Comparison of ENCODE assay signal across 8 cellular contexts in the genomic region with DNA sequence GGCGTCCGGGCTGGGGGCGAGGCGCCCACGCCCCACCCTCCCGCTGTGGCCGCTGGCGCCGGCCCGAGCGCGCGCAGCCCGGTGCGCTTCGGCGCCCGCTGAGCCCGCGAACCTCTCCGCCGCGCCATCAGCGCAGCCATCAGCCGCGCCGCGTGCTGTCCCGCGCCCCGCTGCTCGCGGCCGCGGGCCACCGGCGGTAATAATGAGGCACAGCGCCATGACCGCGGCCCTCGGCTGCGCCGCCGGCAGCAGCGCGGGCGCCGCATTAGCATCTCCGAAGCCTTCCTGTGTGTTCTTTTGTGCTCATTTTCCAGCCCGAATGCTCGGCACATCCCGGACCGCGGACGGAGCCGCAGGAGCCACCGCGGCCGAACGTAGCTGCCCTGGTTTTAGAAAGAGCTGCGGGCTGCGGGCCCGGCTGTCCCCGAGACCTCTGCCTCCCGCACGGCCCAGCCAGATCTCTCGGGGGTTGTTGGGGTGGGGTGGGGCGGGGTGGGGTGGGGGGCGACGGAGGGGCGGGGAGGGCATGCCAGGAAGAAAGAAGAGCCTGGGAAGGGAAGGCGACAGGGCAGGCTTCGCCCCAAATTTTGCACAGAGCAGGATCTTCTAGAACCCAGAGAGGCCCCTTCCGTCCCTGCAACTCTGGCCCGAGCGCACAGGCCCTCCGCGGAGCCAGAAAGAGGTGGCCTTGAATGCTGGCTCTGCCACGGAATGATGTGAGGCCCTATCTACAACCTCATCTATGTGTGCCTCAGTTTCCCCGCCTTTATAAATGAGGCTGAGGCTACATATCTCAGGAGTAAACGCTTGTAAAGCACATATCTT. TPM values are rescaled to one million over a fixed set of nuclear protein-coding genes. Genes with fewer than 3 reads are reported as not detected.
DNase-seq lines count a peak whose midpoint lies in the region; ATAC-seq and TF ChIP-seq lines count a peak whose summit lies in the region.

No MANE protein-coding gene starts in this region.

- ATAC-seq in GM21381 (IDR thresholded peaks at IDR 0.05; ENCODE audit: unreplicated experiment): no peak

- no peak overlapping the region for H2BK120ac ChIP-seq in trophoblast cell (ENCODE audit: insufficient read depth, low read length, poor library complexity)

- H3K4me3 ChIP-seq in endodermal cell (ENCODE audit: low read length): peak overlapping the region; percentile 73
- H3K4me3 ChIP-seq in trophoblast cell (ENCODE audit: low read depth, low read length): no peak overlapping the region

- H3K9ac ChIP-seq in endodermal cell (ENCODE audit: extremely low read depth, low read length, poor library complexity, severe bottlenecking): no peak overlapping the region
- no peak overlapping the region for H3K9ac ChIP-seq in trophoblast cell (ENCODE audit: low read length)

- no peak overlapping the region for H3K18ac ChIP-seq in trophoblast cell (ENCODE audit: low read length)

- H3K4ac ChIP-seq in trophoblast cell (ENCODE audit: low read depth, low read length): no peak overlapping the region

- H3K36me3 ChIP-seq in endodermal cell (ENCODE audit: control insufficient read depth, insufficient read depth, low read length) (no peaks in the 10 kb centered on the region), trophoblast cell (ENCODE audit: control insufficient read depth in 1 of 2, insufficient read depth in 2 of 2, low read length in 2 of 2) (no peaks in the 10 kb centered on the region)

- H3K4me1 ChIP-seq in endodermal cell (ENCODE audit: control insufficient read depth, insufficient read depth, low read length) (no peaks in the 10 kb centered on the region), trophoblast cell (ENCODE audit: control insufficient read depth in 1 of 2, insufficient read depth in 2 of 2, low read length in 2 of 2) (peaks cover 0 to 3% of the 10 kb centered on the region in 2 experiments)

- no peak overlapping the region for H3K27ac ChIP-seq in endodermal cell (ENCODE audit: low read depth, low read length)
- no peak overlapping the region for H3K27ac ChIP-seq in trophoblast cell (ENCODE audit: low read depth, low read length)

- no peaks in the 10 kb centered on the region for H3K36me3 Mint-ChIP-seq in endodermal cell (ENCODE audit: low read depth)

- no peak overlapping the region for H2BK5ac ChIP-seq in trophoblast cell (ENCODE audit: low read depth, low read length, poor library complexity)

- DNase-seq in DMS79 treated with DMSO at 0.1 percent for 48 hours (lab: John Stamatoyannopoulos, UW) (peak; percentile 16), DMS79 (lab: John Stamatoyannopoulos, UW) (no peak), NCI-H128 (lab: John Stamatoyannopoulos, UW; ENCODE audit: unreplicated experiment) (peak; percentile 18), endodermal cell (peak; percentile 83), trophoblast cell (peak in 1 of 2 donors; percentile 12), UCSD-AML1 (lab: John Stamatoyannopoulos, UW; ENCODE audit: unreplicated experiment) (no peak), SHP77 (lab: John Stamatoyannopoulos, UW) (no peak)

- H3K27me3 Mint-ChIP-seq in endodermal cell (ENCODE audit: insufficient read depth): peaks cover 94% of the 10 kb centered on the region

- H3K14ac ChIP-seq in trophoblast cell (ENCODE audit: low read length): no peak overlapping the region

- peaks cover 10% of the 10 kb centered on the region for H3K4me1 Mint-ChIP-seq in endodermal cell

- no peak for TF ChIP-seq CTCF in endodermal cell (conservative IDR thresholded peaks at IDR 0.05)

- no peaks in the 10 kb centered on the region for H3K79me1 ChIP-seq in trophoblast cell (ENCODE audit: low read length)

- H2AFZ ChIP-seq in trophoblast cell (ENCODE audit: insufficient read depth, low read length, poor library complexity): no peak overlapping the region

- H3K23ac ChIP-seq in trophoblast cell (ENCODE audit: low read length): no peak overlapping the region

- H2BK12ac ChIP-seq in trophoblast cell (ENCODE audit: low read length): no peak overlapping the region

- H3K27ac Mint-ChIP-seq in endodermal cell: no peak overlapping the region

- H3K9me3 Mint-ChIP-seq in endodermal cell: no peaks in the 10 kb centered on the region

- no peaks in the 10 kb centered on the region for H3K79me2 ChIP-seq in trophoblast cell (ENCODE audit: control insufficient read depth, insufficient read depth, low read length, poor library complexity)

- 4 to 9% methylated on average over 25 to 72 of the region's 81 CpGs for WGBS in endodermal cell (ENCODE audit: insufficient coverage in 1 of 2, insufficient read length in 1 of 2), 2 experiments
- no CpG with 5 or more reads among the region's 81 CpGs for WGBS in trophoblast cell (ENCODE audit: extremely low coverage, insufficient coverage, insufficient read length)

- no peak overlapping the region for H4K8ac ChIP-seq in trophoblast cell (ENCODE audit: low read depth, low read length)

- H3K4me2 ChIP-seq in trophoblast cell (ENCODE audit: low read length): peak overlapping the region; percentile 72

- H2AK5ac ChIP-seq in trophoblast cell (ENCODE audit: low read length): no peak overlapping the region

- H3K9me3 ChIP-seq in endodermal cell (ENCODE audit: control insufficient read depth, low read length) (peaks cover 5% of the 10 kb centered on the region), trophoblast cell (ENCODE audit: insufficient read depth, low read depth, low read length) (peaks cover 2% of the 10 kb centered on the region)

- H4K91ac ChIP-seq in trophoblast cell (ENCODE audit: low read depth, low read length): no peak overlapping the region

- H4K12ac ChIP-seq in trophoblast cell (ENCODE audit: low read depth, low read length): no peak overlapping the region

- peaks cover 81% of the 10 kb centered on the region for H3K27me3 ChIP-seq in endodermal cell (ENCODE audit: control insufficient read depth, insufficient read depth, low read length, poor library complexity, severe bottlenecking)
- H3K27me3 ChIP-seq in trophoblast cell (ENCODE audit: insufficient read depth, low read length): peaks cover 25% of the 10 kb centered on the region

- peak overlapping the region; percentile 55 for H3K4me3 Mint-ChIP-seq in endodermal cell

RNA-seq across cellular contexts. Expression of a gene that starts 55.3 kb away (rescaled TPM):
- total RNA-seq in endodermal cell: 10 to 100 TPM; 23.0 to 33.2 TPM
- 21.5 TPM for polyA plus RNA-seq in endodermal cell (2013, experiment 1 of 2)
- 22.5 TPM for polyA plus RNA-seq in endodermal cell (2013, experiment 2 of 2)
- 36.4 and 39.7 TPM in 2 replicates for polyA plus RNA-seq in trophoblast cell (2013)

Comparison
In these comparisons a context has a peak if more than half of its experiments do, and no peak if none do; other contexts are left out.
1. DNase-seq: peak in DMS79 treated with DMSO at 0.1 percent for 48 hours (single experiment), NCI-H128 (single experiment) and endodermal cell (single experiment); none in DMS79 (single experiment), UCSD-AML1 (single experiment) and SHP77 (0 of 2).